ENCODE assay signal across 8 cellular contexts in genomic region chr18:58863539-58864145, GRCh38. TPM values are rescaled to one million over a fixed set of nuclear protein-coding genes. Genes with fewer than 3 reads are reported as not detected.
DNase-seq lines count a peak whose midpoint lies in the region; ATAC-seq and TF ChIP-seq lines count a peak whose summit lies in the region.

No MANE protein-coding gene starts in this region.

- peak overlapping the region; percentile 64 for H3K4me3 Mint-ChIP-seq in activated CD4-positive, alpha-beta memory T cell treated with anti-CD3 and anti-CD28 coated beads for 36 hours

- no peaks in the 10 kb centered on the region for H3K27me3 ChIP-seq in tibial nerve

- H3K27ac Mint-ChIP-seq in activated CD4-positive, alpha-beta memory T cell treated with anti-CD3 and anti-CD28 coated beads for 36 hours: no peak overlapping the region

- CTCF ChIA-PET in activated CD4-positive, alpha-beta memory T cell treated with anti-CD3 and anti-CD28 coated beads for 36 hours (lab: Charles Lee): no interaction called here

- peak overlapping the region; percentile 45 to 61 (median 50) for H3K4me3 ChIP-seq in tibial nerve

- no peaks in the 10 kb centered on the region for H3K36me3 Mint-ChIP-seq in activated CD4-positive, alpha-beta memory T cell treated with anti-CD3 and anti-CD28 coated beads for 36 hours

- peak; percentile 62 for ATAC-seq in esophagus mucosa

- DNase-seq in NCI-H1105 treated with DMSO at 0.1 percent for 48 hours (lab: John Stamatoyannopoulos, UW) (peak; percentile 35), NCI-H1105 (lab: John Stamatoyannopoulos, UW) (no peak), HK-2 (ENCODE audit: unreplicated experiment) (peak; percentile 38), myocyte (ENCODE audit: low read depth) (peak; percentile 55), tibial nerve (ENCODE audit: low spot score in 2 of 2) (no peak), inferior parietal cortex (ENCODE audit: extremely low spot score) (no peak)
- DNase-seq in activated CD4-positive, alpha-beta memory T cell treated with anti-CD3 and anti-CD28 coated beads for 36 hours: peak; percentile 49

- H3K9me3 ChIP-seq in tibial nerve: no peaks in the 10 kb centered on the region

- intact Hi-C loops in activated CD4-positive, alpha-beta memory T cell treated with anti-CD3 and anti-CD28 coated beads for 36 hours (cut with micrococcal nuclease): no loop called here

- POLR2A ChIA-PET in activated CD4-positive, alpha-beta memory T cell treated with anti-CD3 and anti-CD28 coated beads for 36 hours (lab: Charles Lee): no interaction called here

- peak in 1 of 2 donors; percentile 37 for TF ChIP-seq EP300 in tibial nerve (IDR thresholded peaks at IDR 0.05)

- H3K4me1 Mint-ChIP-seq in activated CD4-positive, alpha-beta memory T cell treated with anti-CD3 and anti-CD28 coated beads for 36 hours (ENCODE audit: low read depth): peaks cover 11% of the 10 kb centered on the region

- H3K9me3 Mint-ChIP-seq in activated CD4-positive, alpha-beta memory T cell treated with anti-CD3 and anti-CD28 coated beads for 36 hours: no peaks in the 10 kb centered on the region

- peaks cover 0 to 12% (median 0%) of the 10 kb centered on the region in 3 donors for H3K36me3 ChIP-seq in tibial nerve

- peak overlapping the region; percentile 94 to 99 (median 98) for H3K27ac ChIP-seq in tibial nerve

- TF ChIP-seq POLR2A in tibial nerve (IDR thresholded peaks at IDR 0.05): peak in 1 of 2 donors; percentile 29

- no peak for TF ChIP-seq CTCF in tibial nerve (IDR thresholded peaks at IDR 0.05)

- H3K4me1 ChIP-seq in tibial nerve: peaks cover 4 to 92% (median 54%) of the 10 kb centered on the region in 4 donors

- H3K27me3 Mint-ChIP-seq in activated CD4-positive, alpha-beta memory T cell treated with anti-CD3 and anti-CD28 coated beads for 36 hours: peaks cover 50% of the 10 kb centered on the region

- 4 to 5% methylated on average over 7 to 9 of the region's 72 CpGs for WGBS in tibial nerve, 2 donors

RNA-seq across cellular contexts. Expression of gene ZNF532, which starts 1.0 kb away (rescaled TPM):
- total RNA-seq in activated CD4-positive, alpha-beta memory T cell treated with anti-CD3 and anti-CD28 coated beads for 36 hours: 1 to 10 TPM; 5.5 to 5.7 TPM
- total RNA-seq in esophagus mucosa: 28.3 TPM
- 40.1 and 49.4 TPM in 2 replicates for total RNA-seq in myocyte
- 25.5 TPM for polyA plus RNA-seq in myocyte (2012)
- 100 to 1,000 TPM in 3 of 4 donors, 10 to 100 TPM in 1; 98.7 to 125 (median 113) TPM for total RNA-seq in tibial nerve

Comparison
In these comparisons a context has a peak if more than half of its experiments do, and no peak if none do; other contexts are left out.
1. DNase-seq: peak in NCI-H1105 treated with DMSO at 0.1 percent for 48 hours (single experiment), HK-2 (single experiment), activated CD4-positive, alpha-beta memory T cell treated with anti-CD3 and anti-CD28 coated beads for 36 hours (single experiment) and myocyte (single experiment); none in NCI-H1105 (single experiment), tibial nerve (0 of 2) and inferior parietal cortex (single experiment).